In genomic region chr17:59762022-59762825, GRCh38 we compare ENCODE assay signal across 9 cellular contexts. TPM values are rescaled to one million over a fixed set of nuclear protein-coding genes. Genes with fewer than 3 reads are reported as not detected.
A peak's percentile ranks its signal among the peaks of the same experiment; 100 is the strongest.
DNase-seq lines count a peak whose midpoint lies in the region; ATAC-seq, FAIRE-seq and TF ChIP-seq lines count a peak whose summit lies in the region.
"Had no signal": no experiment of that assay in that cellular context is flagged by ENCODE, and none has a peak within 500 bp of the region (broad histone marks: within the 10 kb centered on the region; RNA-seq: fewer than 3 reads in every experiment).

No MANE protein-coding gene starts in this region.

- ATAC-seq in GM19463 (IDR thresholded peaks at IDR 0.05; ENCODE audit: unreplicated experiment) (no peak), GM18907 (IDR thresholded peaks at IDR 0.05; ENCODE audit: unreplicated experiment) (no peak)

- TF ChIP-seq CTCF in GM20000 (IDR thresholded peaks at IDR 0.05; ENCODE audit: extremely low read depth, missing control alignments) = no peak

- peak; percentile 97 for FAIRE-seq in RCC 7860 (lab: Jason Lieb, UNC)

- DNase-seq in GM20000 (ENCODE audit: low spot score) (peak; percentile 36), RCC 7860 (ENCODE audit: low spot score) (peak; percentile 82), dermis blood vessel endothelial cell (peak; percentile 77), renal cortical epithelial cell (ENCODE audit: low read depth) (peak; percentile 84), NCI-H526 treated with DMSO at 0.1 percent for 48 hours (lab: John Stamatoyannopoulos, UW) (no peak)
- no peak for DNase-seq in activated CD4-positive, CD25-positive, alpha-beta regulatory T cell treated with anti-CD3 and anti-CD28 coated beads, Interleukin-2, amount 50 U/mL, for 72 hours
- DNase-seq: Kasumi-1 had no signal

RNA-seq across cellular contexts. Expression of gene VMP1, which starts 54.8 kb away (rescaled TPM):
- 141 and 209 TPM in 2 replicates for total RNA-seq in dermis blood vessel endothelial cell
- total RNA-seq in renal cortical epithelial cell = 230 and 245 TPM in 2 replicates

RNA-seq across cellular contexts. Expression of gene PTRH2, which starts 55.0 kb away (rescaled TPM):
- total RNA-seq in dermis blood vessel endothelial cell (28.2 and 36.6 TPM in 2 replicates), renal cortical epithelial cell (27.1 and 31.6 TPM in 2 replicates)

Comparison
In these comparisons a context has a peak if more than half of its experiments do, and no peak if none do; other contexts are left out.
1. DNase-seq: peak in GM20000 (single experiment), RCC 7860 (single experiment), dermis blood vessel endothelial cell (single experiment) and renal cortical epithelial cell (single experiment); none in NCI-H526 treated with DMSO at 0.1 percent for 48 hours (single experiment) and activated CD4-positive, CD25-positive, alpha-beta regulatory T cell treated with anti-CD3 and anti-CD28 coated beads, Interleukin-2, amount 50 U/mL, for 72 hours (single experiment).